In genomic region chr17:75109047-75109406, GRCh38 we compare ENCODE assay signal across 9 cellular contexts. TPM values are rescaled to one million over a fixed set of nuclear protein-coding genes. Genes with fewer than 3 reads are reported as not detected.
DNase-seq lines count a peak whose midpoint lies in the region; ATAC-seq, FAIRE-seq and TF ChIP-seq lines count a peak whose summit lies in the region.
"Had no signal": no experiment of that assay in that cellular context is flagged by ENCODE, and none has a peak within 500 bp of the region (broad histone marks: within the 10 kb centered on the region; RNA-seq: fewer than 3 reads in every experiment).

No MANE protein-coding gene starts in this region.

- peaks cover 17% of the 10 kb centered on the region for H3K4me1 Mint-ChIP-seq in T-helper 2 cell treated with Interferon-gamma antibody and Interleukin-4, amounts not matched to agents 5 μg/mL and 100 μg/mL, for 36 hours (ENCODE audit: low read depth)
- H3K4me1 Mint-ChIP-seq in activated T-helper 17 cell treated with anti-CD3 and anti-CD28 coated beads, Interleukin-2, amount 50 U/mL, for 72 hours = peaks cover 17% of the 10 kb centered on the region

- peak overlapping the region; percentile 75 for H3K4me2 ChIP-seq in keratinocyte (ENCODE audit: control insufficient read depth, extremely low read depth, insufficient read depth, low read depth, low read length)

- no peak for TF ChIP-seq CTCF in keratinocyte (optimal IDR thresholded peaks at IDR 0.05 in 1 of 3, IDR thresholded peaks at IDR 0.05 in 1 of 3, conservative IDR thresholded peaks at IDR 0.05 in 1 of 3; ENCODE audit: extremely low read depth in 1 of 3, insufficient read depth in 2 of 3, low read length in 3 of 3)
- TF ChIP-seq CTCF in suprapubic skin (IDR thresholded peaks at IDR 0.05) = no peak

- H3K36me3 Mint-ChIP-seq in T-helper 2 cell treated with Interferon-gamma antibody and Interleukin-4, amounts not matched to agents 5 μg/mL and 100 μg/mL, for 36 hours (ENCODE audit: low read depth) = peaks cover 15% of the 10 kb centered on the region
- peaks cover 16% of the 10 kb centered on the region for H3K36me3 Mint-ChIP-seq in activated T-helper 17 cell treated with anti-CD3 and anti-CD28 coated beads, Interleukin-2, amount 50 U/mL, for 72 hours (ENCODE audit: low read depth)

- H4K20me1 ChIP-seq in keratinocyte (ENCODE audit: control insufficient read depth, extremely low read depth, insufficient read depth, low read length) = no peaks in the 10 kb centered on the region

- no peak for FAIRE-seq in keratinocyte (lab: Jason Lieb, UNC)
- FAIRE-seq: endometrium had no signal

- peak overlapping the region; percentile 36 for H3K27ac Mint-ChIP-seq in T-helper 2 cell treated with Interferon-gamma antibody and Interleukin-4, amounts not matched to agents 5 μg/mL and 100 μg/mL, for 36 hours
- H3K27ac Mint-ChIP-seq in activated T-helper 17 cell treated with anti-CD3 and anti-CD28 coated beads, Interleukin-2, amount 50 U/mL, for 72 hours = peak overlapping the region; percentile 84

- WGBS in suprapubic skin = 16% methylated on average over 22 of the region's 22 CpGs

- no peak for TF ChIP-seq EP300 in suprapubic skin (IDR thresholded peaks at IDR 0.05)

- H3K4me1 ChIP-seq in keratinocyte (ENCODE audit: control insufficient read depth, extremely low read depth, insufficient read depth, low read length) (peaks cover 4% of the 10 kb centered on the region), suprapubic skin (peaks cover 21% of the 10 kb centered on the region)

- H3K9me3 Mint-ChIP-seq in T-helper 2 cell treated with Interferon-gamma antibody and Interleukin-4, amounts not matched to agents 5 μg/mL and 100 μg/mL, for 36 hours = no peaks in the 10 kb centered on the region
- H3K9me3 Mint-ChIP-seq in activated T-helper 17 cell treated with anti-CD3 and anti-CD28 coated beads, Interleukin-2, amount 50 U/mL, for 72 hours = no peaks in the 10 kb centered on the region

- no peaks in the 10 kb centered on the region for H3K27me3 ChIP-seq in keratinocyte (ENCODE audit: control insufficient read depth, extremely low read depth, insufficient read depth, low read length)
- no peaks in the 10 kb centered on the region for H3K27me3 ChIP-seq in suprapubic skin

- H3K9ac ChIP-seq in keratinocyte (ENCODE audit: control insufficient read depth, extremely low read depth, insufficient read depth, low read length) = peak overlapping the region; percentile 65

- no peaks in the 10 kb centered on the region for H3K9me1 ChIP-seq in keratinocyte (ENCODE audit: control insufficient read depth, extremely low read depth, insufficient read depth, low read length)

- H3K27me3 Mint-ChIP-seq in T-helper 2 cell treated with Interferon-gamma antibody and Interleukin-4, amounts not matched to agents 5 μg/mL and 100 μg/mL, for 36 hours (ENCODE audit: low read depth) = no peaks in the 10 kb centered on the region
- H3K27me3 Mint-ChIP-seq in activated T-helper 17 cell treated with anti-CD3 and anti-CD28 coated beads, Interleukin-2, amount 50 U/mL, for 72 hours = no peaks in the 10 kb centered on the region

- no peak for TF ChIP-seq POLR2A in suprapubic skin (IDR thresholded peaks at IDR 0.05)

- peak overlapping the region; percentile 94 for H3K4me3 Mint-ChIP-seq in T-helper 2 cell treated with Interferon-gamma antibody and Interleukin-4, amounts not matched to agents 5 μg/mL and 100 μg/mL, for 36 hours
- H3K4me3 Mint-ChIP-seq in activated T-helper 17 cell treated with anti-CD3 and anti-CD28 coated beads, Interleukin-2, amount 50 U/mL, for 72 hours = peak overlapping the region; percentile 90

- dilution Hi-C loops in keratinocyte (cut with MboI; ENCODE audit: extremely low pct_ligation_motif_present, low sequenced_read_pairs) = no loop called here

- no peaks in the 10 kb centered on the region for H3K79me2 ChIP-seq in keratinocyte (ENCODE audit: control insufficient read depth, insufficient read depth, low read length)

- H3K36me3 ChIP-seq in keratinocyte (ENCODE audit: control insufficient read depth in 2 of 2, extremely low read depth in 1 of 2, insufficient read depth in 2 of 2, low read length in 2 of 2) (no peaks in the 10 kb centered on the region), suprapubic skin (peaks cover 6% of the 10 kb centered on the region)

- peak; percentile 9 for ATAC-seq in activated T-helper 17 cell treated with anti-CD3 and anti-CD28 coated beads, Interleukin-2, amount 50 U/mL, for 72 hours (replicated peaks)

- H3K27ac ChIP-seq in keratinocyte (ENCODE audit: control insufficient read depth, insufficient read depth, low read length) = no peak overlapping the region
- no peak overlapping the region for H3K27ac ChIP-seq in suprapubic skin

- H2AFZ ChIP-seq in keratinocyte (ENCODE audit: control insufficient read depth, low read length) = no peak overlapping the region

- H3K9me3 ChIP-seq in keratinocyte (ENCODE audit: control insufficient read depth, low read depth, low read length) (no peaks in the 10 kb centered on the region), suprapubic skin (no peaks in the 10 kb centered on the region)

- no peak for DNase-seq in T-helper 2 cell treated with Interferon-gamma antibody and Interleukin-4, amounts not matched to agents 5 μg/mL and 100 μg/mL, for 36 hours (ENCODE audit: low spot score)
- DNase-seq in T-helper 2 cell (no peak), keratinocyte (ENCODE audit: low read depth, low spot score) (no peak), suprapubic skin (ENCODE audit: low spot score in 2 of 2) (no peak), amniotic stem cell (lab: John Stamatoyannopoulos, UW) (no peak), NCI-H2227 treated with DMSO at 0.1 percent for 48 hours (lab: John Stamatoyannopoulos, UW) (no peak), NCI-H69 (lab: John Stamatoyannopoulos, UW) (no peak)

- H3K4me3 ChIP-seq in keratinocyte (ENCODE audit: control insufficient read depth in 2 of 3, extremely low read depth in 1 of 3, insufficient read depth in 2 of 3, low read depth in 1 of 3, low read length in 3 of 3) = peak overlapping the region; percentile 65 to 78 (median 71)
- H3K4me3 ChIP-seq in suprapubic skin = peak overlapping the region; percentile 87

RNA-seq across cellular contexts. Expression of gene ARMC7, which starts 0.7 kb away (rescaled TPM):
- 10 to 100 TPM; 10.3 to 14.5 TPM for total RNA-seq in activated T-helper 17 cell treated with anti-CD3 and anti-CD28 coated beads, Interleukin-2, amount 50 U/mL, for 72 hours
- 3.2 to 6.0 TPM (median 4.2 TPM) in 3 replicates for polyA plus RNA-seq in keratinocyte
- 1.8 TPM for polyA plus RNA-seq in keratinocyte (2011; ENCODE audit: low read depth)
- polyA plus RNA-seq in keratinocyte (2011; cell fraction: cytosol; rRNA removed) = 3.5 and 4.7 TPM in 2 replicates
- polyA plus RNA-seq in keratinocyte (2011; cell fraction: nucleus; rRNA removed) = 8.7 and 10.6 TPM in 2 replicates
- polyA plus RNA-seq in keratinocyte (2012; ENCODE audit: low replicate concordance) = 5.9 and 6.3 TPM in 2 replicates
- polyA minus RNA-seq in keratinocyte = 3.4 to 5.4 TPM (median 3.5 TPM) in 3 replicates
- 4.0 TPM for polyA minus RNA-seq in keratinocyte (2011; cell fraction: cytosol; rRNA and poly(A)+ RNA removed)
- 4.2 and 5.9 TPM in 2 replicates for polyA minus RNA-seq in keratinocyte (2011; cell fraction: nucleus; rRNA and poly(A)+ RNA removed)
- 10 to 100 TPM in 2 of 4 donors, 1 to 10 TPM in 2; 7.5 to 15.5 (median 10.5) TPM for total RNA-seq in suprapubic skin

RNA-seq across cellular contexts. Expression of gene SLC16A5, which starts 21.3 kb away (rescaled TPM):
- 10 to 100 TPM in 1 of 2 donors, 1 to 10 TPM in 1; 5.4 to 14.6 TPM for total RNA-seq in activated T-helper 17 cell treated with anti-CD3 and anti-CD28 coated beads, Interleukin-2, amount 50 U/mL, for 72 hours
- polyA plus RNA-seq in keratinocyte = 3.5 to 5.4 TPM (median 4.0 TPM) in 3 replicates
- polyA plus RNA-seq in keratinocyte (2011; ENCODE audit: low read depth) = 0.45 TPM
- polyA plus RNA-seq in keratinocyte (2011; cell fraction: cytosol; rRNA removed) = 2.6 and 5.7 TPM in 2 replicates
- polyA plus RNA-seq in keratinocyte (2011; cell fraction: nucleus; rRNA removed) = 16.1 and 26.3 TPM in 2 replicates
- polyA plus RNA-seq in keratinocyte (2012; ENCODE audit: low replicate concordance) = 3.6 and 4.8 TPM in 2 replicates
- polyA minus RNA-seq in keratinocyte = 4.4 to 7.2 TPM (median 7.0 TPM) in 3 replicates
- 7.5 TPM for polyA minus RNA-seq in keratinocyte (2011; cell fraction: cytosol; rRNA and poly(A)+ RNA removed)
- polyA minus RNA-seq in keratinocyte (2011; cell fraction: nucleus; rRNA and poly(A)+ RNA removed) = 9.1 and 9.6 TPM in 2 replicates
- total RNA-seq in suprapubic skin = 10 to 100 TPM; 59.1 to 93.3 (median 61.4) TPM

RNA-seq across cellular contexts. Expression of gene NT5C, which starts 22.5 kb away (rescaled TPM):
- 10 to 100 TPM; 56.0 to 64.9 TPM for total RNA-seq in activated T-helper 17 cell treated with anti-CD3 and anti-CD28 coated beads, Interleukin-2, amount 50 U/mL, for 72 hours
- 29.9 to 38.1 TPM (median 38.0 TPM) in 3 replicates for polyA plus RNA-seq in keratinocyte
- 22.2 TPM for polyA plus RNA-seq in keratinocyte (2011; ENCODE audit: low read depth)
- polyA plus RNA-seq in keratinocyte (2011; cell fraction: cytosol; rRNA removed) = 15.2 and 35.4 TPM in 2 replicates
- polyA plus RNA-seq in keratinocyte (2011; cell fraction: nucleus; rRNA removed) = 32.0 and 44.4 TPM in 2 replicates
- polyA plus RNA-seq in keratinocyte (2012; ENCODE audit: low replicate concordance) = 28.7 and 54.4 TPM in 2 replicates
- polyA minus RNA-seq in keratinocyte = 9.4 to 21.4 TPM (median 10.0 TPM) in 3 replicates
- 16.1 TPM for polyA minus RNA-seq in keratinocyte (2011; cell fraction: cytosol; rRNA and poly(A)+ RNA removed)
- polyA minus RNA-seq in keratinocyte (2011; cell fraction: nucleus; rRNA and poly(A)+ RNA removed) = 8.1 and 9.2 TPM in 2 replicates
- 10 to 100 TPM; 58.6 to 86.7 (median 69.6) TPM for total RNA-seq in suprapubic skin

RNA-seq across cellular contexts. Expression of gene JPT1, which starts 45.3 kb away (rescaled TPM):
- 100 to 1,000 TPM; 191 to 343 TPM for total RNA-seq in activated T-helper 17 cell treated with anti-CD3 and anti-CD28 coated beads, Interleukin-2, amount 50 U/mL, for 72 hours
- 67.5 to 452 TPM (median 142 TPM) in 3 replicates for polyA plus RNA-seq in keratinocyte
- 130 TPM for polyA plus RNA-seq in keratinocyte (2011; ENCODE audit: low read depth)
- polyA plus RNA-seq in keratinocyte (2011; cell fraction: cytosol; rRNA removed) = 236 and 338 TPM in 2 replicates
- 135 and 172 TPM in 2 replicates for polyA plus RNA-seq in keratinocyte (2011; cell fraction: nucleus; rRNA removed)
- 339 and 621 TPM in 2 replicates for polyA plus RNA-seq in keratinocyte (2012; ENCODE audit: low replicate concordance)
- polyA minus RNA-seq in keratinocyte = 48.8 to 71.8 TPM (median 51.3 TPM) in 3 replicates
- 395 TPM for polyA minus RNA-seq in keratinocyte (2011; cell fraction: cytosol; rRNA and poly(A)+ RNA removed)
- polyA minus RNA-seq in keratinocyte (2011; cell fraction: nucleus; rRNA and poly(A)+ RNA removed) = 49.7 and 67.1 TPM in 2 replicates
- total RNA-seq in suprapubic skin = 10 to 100 TPM; 37.9 to 55.9 (median 50.4) TPM
